ENCODE assay signal across 8 cellular contexts in genomic region chr6:36765943-36766648, GRCh38.
DNase-seq lines count a peak whose midpoint lies in the region; ATAC-seq and TF ChIP-seq lines count a peak whose summit lies in the region.

No MANE protein-coding gene starts in this region.

- H3K4me3 ChIP-seq in DOHH2 (ENCODE audit: low read length), result peak overlapping the region; percentile 47
- no peak overlapping the region for H3K4me3 ChIP-seq in H7 (ENCODE audit: insufficient read depth, low read depth, low read length)
- no peak overlapping the region for H3K4me3 ChIP-seq in psoas muscle
- no peak overlapping the region for H3K4me3 ChIP-seq in vagina

- H3K4me2 ChIP-seq in DOHH2 (ENCODE audit: low read length), result peak overlapping the region; percentile 57

- H3K9me3 ChIP-seq in DOHH2 (ENCODE audit: control insufficient read depth, insufficient read depth, low read length) (no peaks in the 10 kb centered on the region), psoas muscle (no peaks in the 10 kb centered on the region), vagina (no peaks in the 10 kb centered on the region)

- TF ChIP-seq POLR2A in vagina (IDR thresholded peaks at IDR 0.05), result no peak

- H3F3A ChIP-seq in DOHH2 (ENCODE audit: control insufficient read depth, insufficient read depth), result no peaks in the 10 kb centered on the region

- no peaks in the 10 kb centered on the region for H3K9me2 ChIP-seq in DOHH2 (replicated peaks; ENCODE audit: control insufficient read depth, low read length)

- H3K36me3 ChIP-seq in DOHH2 (ENCODE audit: control insufficient read depth, low read length) (no peaks in the 10 kb centered on the region), H7 (replicated peaks; ENCODE audit: control insufficient read depth, insufficient read depth, low read length) (no peaks in the 10 kb centered on the region), psoas muscle (ENCODE audit: insufficient read depth in 1 of 2, low read depth in 1 of 2) (no peaks in the 10 kb centered on the region), vagina (no peaks in the 10 kb centered on the region)

- no peaks in the 10 kb centered on the region for H3K79me2 ChIP-seq in DOHH2 (ENCODE audit: control insufficient read depth, low read length)

- 20 to 33% (median 23%) methylated on average over 13 of the region's 13 CpGs for WGBS in psoas muscle, 3 donors

- H3K27ac ChIP-seq in DOHH2 (ENCODE audit: low read depth, low read length) (no peak overlapping the region), psoas muscle (no peak overlapping the region), vagina (no peak overlapping the region)

- H3K27me3 ChIP-seq in DOHH2 (ENCODE audit: control insufficient read depth, low read length), result no peaks in the 10 kb centered on the region
- H3K27me3 ChIP-seq in H7 (ENCODE audit: control insufficient read depth, insufficient read depth, low read length), result no peaks in the 10 kb centered on the region
- H3K27me3 ChIP-seq in psoas muscle (ENCODE audit: insufficient read depth in 3 of 3, low read length in 2 of 3), result no peaks in the 10 kb centered on the region
- no peaks in the 10 kb centered on the region for H3K27me3 ChIP-seq in vagina

- H3K4me1 ChIP-seq in DOHH2 (ENCODE audit: control insufficient read depth, low read length) (peaks cover 35% of the 10 kb centered on the region), psoas muscle (peaks cover 19% of the 10 kb centered on the region), vagina (peaks cover 26% of the 10 kb centered on the region)

- intact Hi-C loops in cardiac septum (cut with DNase I), result loop anchor here (2.0 to 10.0 kb wide), 5 partner anchors 85 to 449 kb away; partner anchors contain the start of gene PIM1
- intact Hi-C loops in psoas muscle (cut with DNase I), result loop anchor here (1.0 to 10.0 kb wide), 8 partner anchors 85 to 451 kb away; partner anchors contain the start of genes MTCH1 (in 1 of the 2) and PIM1 (in 1 of the 2)
- intact Hi-C loops in vagina (cut with DNase I), result loop anchor here (1.0 to 10.0 kb wide), 2 partner anchors 85 to 219 kb away; partner anchors contain the start of gene MTCH1

- TF ChIP-seq CTCF in DOHH2 (IDR thresholded peaks at IDR 0.05; ENCODE audit: low read depth, low read length, poor library complexity, severe bottlenecking) (peak; percentile 98), psoas muscle (IDR thresholded peaks at IDR 0.05) (peak; percentile 89), vagina (IDR thresholded peaks at IDR 0.05) (peak; percentile 69 to 94 (median 86))

- ATAC-seq in psoas muscle, result peak; percentile 64 to 86 (median 68)

- DNase-seq in H7, result peak; percentile 93
- peak; percentile 70 for DNase-seq in NCI-H1105 (lab: John Stamatoyannopoulos, UW)
- DNase-seq in SW 1271 (lab: John Stamatoyannopoulos, UW), result peak; percentile 18 to 72
- DNase-seq in activated naive CD8-positive, alpha-beta T cell treated with anti-CD3 and anti-CD28 coated beads, Interleukin-2, amount 50 U/mL, for 16 hours (ENCODE audit: low read depth, low spot score), result peak; percentile 63
- DNase-seq in cardiac septum (ENCODE audit: low spot score), result peak; percentile 94
- DNase-seq in psoas muscle, result peak; percentile 81 to 89
- DNase-seq in vagina (ENCODE audit: extremely low spot score in 2 of 2), result no peak

- H4K20me1 ChIP-seq in DOHH2 (ENCODE audit: control insufficient read depth, insufficient read depth, low read depth, low read length), result no peaks in the 10 kb centered on the region

Comparison
In these comparisons a context has a peak if more than half of its experiments do, and no peak if none do; other contexts are left out.
1. DNase-seq: peak in H7 (single experiment), NCI-H1105 (single experiment), SW 1271 (2 of 2), activated naive CD8-positive, alpha-beta T cell treated with anti-CD3 and anti-CD28 coated beads, Interleukin-2, amount 50 U/mL, for 16 hours (single experiment), cardiac septum (single experiment) and psoas muscle (2 of 2); none in vagina (0 of 2).
2. Peak in every context shown above with its lines, with median percentiles within 50 percentile points of each other: CTCF ChIP-seq.